17 cellular contexts compared by ENCODE assay signal in the genomic region with DNA sequence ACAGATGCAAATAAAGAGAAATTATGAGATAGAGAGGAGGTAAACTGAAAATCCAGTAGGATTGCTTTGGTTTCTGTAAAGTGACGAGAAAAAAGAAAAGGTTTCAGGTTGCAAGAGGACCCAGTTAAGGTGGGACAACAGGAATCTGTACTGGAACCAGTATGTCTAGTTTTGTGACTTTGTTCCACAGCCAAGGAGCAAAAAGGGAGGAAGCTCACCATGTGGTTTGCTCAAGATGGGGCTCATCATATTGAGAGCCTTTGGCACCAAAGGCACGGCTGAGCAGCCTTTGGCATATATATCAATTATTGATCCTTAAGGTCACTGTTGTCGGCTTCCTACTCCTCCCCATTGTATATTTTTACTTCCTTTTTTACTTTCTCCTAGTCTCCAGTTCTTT. TPM values are rescaled to one million over a fixed set of nuclear protein-coding genes. Genes with fewer than 3 reads are reported as not detected.
DNase-seq lines count a peak whose midpoint lies in the region.
"Had no signal": no experiment of that assay in that cellular context is flagged by ENCODE, and none has a peak within 500 bp of the region (broad histone marks: within the 10 kb centered on the region; RNA-seq: fewer than 3 reads in every experiment).

No MANE protein-coding gene starts in this region.

- H3K27me3 ChIP-seq in trophoblast cell (ENCODE audit: insufficient read depth, low read length) = no peaks in the 10 kb centered on the region
- H3K27me3 ChIP-seq: uterus had no signal

- no peak for DNase-seq in activated CD4-positive, alpha-beta memory T cell treated with anti-CD3 and anti-CD28 coated beads for 36 hours
- no peak for DNase-seq in activated CD4-positive, alpha-beta memory T cell treated with anti-CD3 and anti-CD28 coated beads, Interleukin-2, amount 10 ng/mL, durations not matched to agents 7 days and 5 days
- no peak for DNase-seq in epithelial cell of prostate (ENCODE audit: low read depth, low spot score)
- peak; percentile 27 to 77 for DNase-seq in trophoblast cell
- no peak for DNase-seq in AG08396 (ENCODE audit: low spot score)
- DNase-seq in NCI-H128 (lab: John Stamatoyannopoulos, UW; ENCODE audit: unreplicated experiment) = no peak
- DNase-seq in activated CD8-positive, alpha-beta memory T cell treated with anti-CD3 and anti-CD28 coated beads for 24 hours = no peak
- DNase-seq: amniotic stem cell; COR-L47; NCI-H1092 treated with DMSO at 0.1 percent for 48 hours; NCI-H2227 treated with DMSO at 0.1 percent for 48 hours; stimulated activated naive CD8-positive, alpha-beta T cell treated with anti-CD3 and anti-CD28 coated beads, Interleukin-15, amount 100 ng/mL, for 72 hours; uterus had no signal

- H3K4me1 Mint-ChIP-seq in activated CD4-positive, alpha-beta memory T cell treated with anti-CD3 and anti-CD28 coated beads for 36 hours (ENCODE audit: low read depth) = peaks cover 38% of the 10 kb centered on the region
- H3K4me1 Mint-ChIP-seq in activated CD4-positive, alpha-beta memory T cell treated with anti-CD3 and anti-CD28 coated beads, Interleukin-2, amount 10 ng/mL, durations not matched to agents 7 days and 5 days = peaks cover 51% of the 10 kb centered on the region
- H3K4me1 Mint-ChIP-seq in IgD-negative memory B cell = peaks cover 35 to 38% (median 37%) of the 10 kb centered on the region in 3 donors

- no peak overlapping the region for H2AFZ ChIP-seq in trophoblast cell (ENCODE audit: insufficient read depth, low read length, poor library complexity)

- H3K23ac ChIP-seq in trophoblast cell (ENCODE audit: low read length) = no peak overlapping the region

- no CpG with 5 or more reads among the region's 3 CpGs for WGBS in trophoblast cell (ENCODE audit: extremely low coverage, insufficient coverage, insufficient read length)

- H3K36me3 ChIP-seq in trophoblast cell (ENCODE audit: control insufficient read depth in 1 of 2, insufficient read depth in 2 of 2, low read length in 2 of 2) = peaks cover 4 to 6% of the 10 kb centered on the region in 2 experiments
- H3K36me3 ChIP-seq: uterus had no signal

- H4K91ac ChIP-seq in trophoblast cell (ENCODE audit: low read depth, low read length) = no peak overlapping the region

- no peak overlapping the region for H4K12ac ChIP-seq in trophoblast cell (ENCODE audit: low read depth, low read length)

- peak overlapping the region; percentile 40 for H3K27ac ChIP-seq in epithelial cell of prostate
- peak overlapping the region; percentile 84 for H3K27ac ChIP-seq in trophoblast cell (ENCODE audit: low read depth, low read length)

- H3K36me3 Mint-ChIP-seq in activated CD4-positive, alpha-beta memory T cell treated with anti-CD3 and anti-CD28 coated beads for 36 hours = peaks cover 20% of the 10 kb centered on the region
- H3K36me3 Mint-ChIP-seq in activated CD4-positive, alpha-beta memory T cell treated with anti-CD3 and anti-CD28 coated beads, Interleukin-2, amount 10 ng/mL, durations not matched to agents 7 days and 5 days (ENCODE audit: low read depth) = peaks cover 25% of the 10 kb centered on the region
- no peaks in the 10 kb centered on the region for H3K36me3 Mint-ChIP-seq in IgD-negative memory B cell

- H3K79me1 ChIP-seq in trophoblast cell (ENCODE audit: low read length) = peaks cover 10% of the 10 kb centered on the region

- no peaks in the 10 kb centered on the region for H3K9me3 ChIP-seq in trophoblast cell (ENCODE audit: insufficient read depth, low read depth, low read length)
- H3K9me3 ChIP-seq: mucosa of descending colon, uterus had no signal

- H3K4me2 ChIP-seq in trophoblast cell (ENCODE audit: low read length) = peak overlapping the region; percentile 14

- no peak overlapping the region for H4K8ac ChIP-seq in trophoblast cell (ENCODE audit: low read depth, low read length)

- peak overlapping the region; percentile 96 for H3K27ac Mint-ChIP-seq in activated CD4-positive, alpha-beta memory T cell treated with anti-CD3 and anti-CD28 coated beads for 36 hours
- H3K27ac Mint-ChIP-seq in activated CD4-positive, alpha-beta memory T cell treated with anti-CD3 and anti-CD28 coated beads, Interleukin-2, amount 10 ng/mL, durations not matched to agents 7 days and 5 days = no peak overlapping the region
- peak overlapping the region; percentile 40 to 80 (median 64) for H3K27ac Mint-ChIP-seq in IgD-negative memory B cell

- no peak overlapping the region for H3K4ac ChIP-seq in trophoblast cell (ENCODE audit: low read depth, low read length)

- peak overlapping the region; percentile 21 for H2BK120ac ChIP-seq in trophoblast cell (ENCODE audit: insufficient read depth, low read length, poor library complexity)

- no peak overlapping the region for H3K4me3 Mint-ChIP-seq in activated CD4-positive, alpha-beta memory T cell treated with anti-CD3 and anti-CD28 coated beads for 36 hours
- H3K4me3 Mint-ChIP-seq in activated CD4-positive, alpha-beta memory T cell treated with anti-CD3 and anti-CD28 coated beads, Interleukin-2, amount 10 ng/mL, durations not matched to agents 7 days and 5 days = no peak overlapping the region
- H3K4me3 Mint-ChIP-seq in IgD-negative memory B cell = peak overlapping the region in 3 of 4 donors; percentile 18 to 92 (median 50)
- H3K4me3 Mint-ChIP-seq: stimulated activated naive CD8-positive, alpha-beta T cell treated with anti-CD3 and anti-CD28 coated beads, Interleukin-15, amount 100 ng/mL, for 72 hours had no signal

- no peaks in the 10 kb centered on the region for H3K9me3 Mint-ChIP-seq in activated CD4-positive, alpha-beta memory T cell treated with anti-CD3 and anti-CD28 coated beads for 36 hours
- no peaks in the 10 kb centered on the region for H3K9me3 Mint-ChIP-seq in activated CD4-positive, alpha-beta memory T cell treated with anti-CD3 and anti-CD28 coated beads, Interleukin-2, amount 10 ng/mL, durations not matched to agents 7 days and 5 days
- H3K9me3 Mint-ChIP-seq in IgD-negative memory B cell = no peaks in the 10 kb centered on the region
- H3K9me3 Mint-ChIP-seq: stimulated activated naive CD8-positive, alpha-beta T cell treated with anti-CD3 and anti-CD28 coated beads, Interleukin-15, amount 100 ng/mL, for 72 hours; T-helper 1 cell treated with Interleukin-12 subunit alpha and Interleukin-12 subunit beta and Interleukin-4 antibody, amounts not matched to agents 30 μg/mL and 1 μg/mL, for 36 hours had no signal

- no peaks in the 10 kb centered on the region for H3K27me3 Mint-ChIP-seq in activated CD4-positive, alpha-beta memory T cell treated with anti-CD3 and anti-CD28 coated beads for 36 hours
- H3K27me3 Mint-ChIP-seq in activated CD4-positive, alpha-beta memory T cell treated with anti-CD3 and anti-CD28 coated beads, Interleukin-2, amount 10 ng/mL, durations not matched to agents 7 days and 5 days = no peaks in the 10 kb centered on the region
- H3K27me3 Mint-ChIP-seq in IgD-negative memory B cell = no peaks in the 10 kb centered on the region
- H3K27me3 Mint-ChIP-seq: stimulated activated naive CD8-positive, alpha-beta T cell treated with anti-CD3 and anti-CD28 coated beads, Interleukin-15, amount 100 ng/mL, for 72 hours had no signal

- H2BK12ac ChIP-seq in trophoblast cell (ENCODE audit: low read length) = no peak overlapping the region

- H3K18ac ChIP-seq in trophoblast cell (ENCODE audit: low read length) = no peak overlapping the region

- no peak overlapping the region for H2AK5ac ChIP-seq in trophoblast cell (ENCODE audit: low read length)

- no peak overlapping the region for H3K4me3 ChIP-seq in trophoblast cell (ENCODE audit: low read depth, low read length)
- H3K4me3 ChIP-seq: mucosa of descending colon, uterus had no signal

- POLR2A ChIA-PET in activated CD4-positive, alpha-beta memory T cell treated with anti-CD3 and anti-CD28 coated beads for 36 hours (lab: Charles Lee) = interaction anchor here (0.7 kb wide), 1 partner anchor 194 kb away, joined by 3 read pairs; no protein-coding TSS in a partner anchor
- POLR2A ChIA-PET in activated CD4-positive, alpha-beta memory T cell treated with anti-CD3 and anti-CD28 coated beads, Interleukin-2, amount 10 ng/mL, durations not matched to agents 7 days and 5 days (lab: Charles Lee) = interaction anchor here (1.2 to 2.9 kb wide), 4 partner anchors 9 to 40 kb away, joined by 4 to 12 read pairs (median 4); no protein-coding TSS in a partner anchor

- peaks cover 22 to 26% of the 10 kb centered on the region in 2 experiments for H3K4me1 ChIP-seq in trophoblast cell (ENCODE audit: control insufficient read depth in 1 of 2, insufficient read depth in 2 of 2, low read length in 2 of 2)

- peaks cover 9% of the 10 kb centered on the region for H3K79me2 ChIP-seq in trophoblast cell (ENCODE audit: control insufficient read depth, insufficient read depth, low read length, poor library complexity)

- intact Hi-C loops in activated CD4-positive, alpha-beta memory T cell treated with anti-CD3 and anti-CD28 coated beads for 36 hours (cut with micrococcal nuclease) = no loop called here

- H2BK5ac ChIP-seq in trophoblast cell (ENCODE audit: low read depth, low read length, poor library complexity) = peak overlapping the region; percentile 87

- CTCF ChIA-PET in activated CD4-positive, alpha-beta memory T cell treated with anti-CD3 and anti-CD28 coated beads for 36 hours (lab: Charles Lee) = interaction anchor here (0.9 to 2.7 kb wide), 5 partner anchors 8 to 223 kb away, joined by 3 to 34 read pairs (median 6); no protein-coding TSS in a partner anchor
- CTCF ChIA-PET in activated CD4-positive, alpha-beta memory T cell treated with anti-CD3 and anti-CD28 coated beads, Interleukin-2, amount 10 ng/mL, durations not matched to agents 7 days and 5 days (lab: Charles Lee) = interaction anchor here (2.3 to 3.5 kb wide), 2 partner anchors 9 to 13 kb away, joined by 14 to 19 read pairs; no protein-coding TSS in a partner anchor

- H3K14ac ChIP-seq in trophoblast cell (ENCODE audit: low read length) = no peak overlapping the region

- H3K9ac ChIP-seq in trophoblast cell (ENCODE audit: low read length) = no peak overlapping the region

RNA-seq across cellular contexts. Expression of a gene that starts 1.8 kb away (rescaled TPM):
- 10 to 100 TPM; 60.2 to 63.5 TPM for total RNA-seq in activated CD4-positive, alpha-beta memory T cell treated with anti-CD3 and anti-CD28 coated beads for 36 hours
- 10 to 100 TPM; 73.3 to 76.3 TPM for total RNA-seq in activated CD4-positive, alpha-beta memory T cell treated with anti-CD3 and anti-CD28 coated beads, Interleukin-2, amount 10 ng/mL, durations not matched to agents 7 days and 5 days
- 4.3 TPM for polyA plus RNA-seq in IgD-negative memory B cell
- polyA plus RNA-seq in trophoblast cell (2013) = 33.2 and 34.4 TPM in 2 replicates

RNA-seq across cellular contexts. Expression of a gene that starts 37.0 kb away (rescaled TPM):
- 10 to 100 TPM; 15.1 to 15.3 TPM for total RNA-seq in activated CD4-positive, alpha-beta memory T cell treated with anti-CD3 and anti-CD28 coated beads for 36 hours
- total RNA-seq in activated CD4-positive, alpha-beta memory T cell treated with anti-CD3 and anti-CD28 coated beads, Interleukin-2, amount 10 ng/mL, durations not matched to agents 7 days and 5 days = 10 to 100 TPM; 16.6 to 16.9 TPM
- 10.6 TPM for polyA plus RNA-seq in IgD-negative memory B cell
- polyA plus RNA-seq in trophoblast cell (2013) = 6.1 and 6.5 TPM in 2 replicates

RNA-seq across cellular contexts. Expression of a gene that starts 38.2 kb away (rescaled TPM):
- 1 to 10 TPM in 1 of 2 experiments, under 1 TPM in 1; 0.95 to 1.5 TPM for total RNA-seq in activated CD4-positive, alpha-beta memory T cell treated with anti-CD3 and anti-CD28 coated beads for 36 hours
- 1 to 10 TPM; 4.9 to 5.0 TPM for total RNA-seq in activated CD4-positive, alpha-beta memory T cell treated with anti-CD3 and anti-CD28 coated beads, Interleukin-2, amount 10 ng/mL, durations not matched to agents 7 days and 5 days
- not detected for polyA plus RNA-seq in IgD-negative memory B cell
- polyA plus RNA-seq in trophoblast cell (2013) = 45.3 and 46.7 TPM in 2 replicates
- total RNA-seq: Right ventricle myocardium inferior had no signal

Comparison
In these comparisons a context has a peak if more than half of its experiments do, and no peak if none do; other contexts are left out.
1. DNase-seq: peak in trophoblast cell (2 of 2); none in activated CD4-positive, alpha-beta memory T cell treated with anti-CD3 and anti-CD28 coated beads for 36 hours (single experiment), activated CD4-positive, alpha-beta memory T cell treated with anti-CD3 and anti-CD28 coated beads, Interleukin-2, amount 10 ng/mL, durations not matched to agents 7 days and 5 days (single experiment), epithelial cell of prostate (single experiment), AG08396 (single experiment), NCI-H128 (single experiment) and activated CD8-positive, alpha-beta memory T cell treated with anti-CD3 and anti-CD28 coated beads for 24 hours (single experiment).
2. H3K4me3 Mint-ChIP-seq: peak in IgD-negative memory B cell (3 of 4); none in activated CD4-positive, alpha-beta memory T cell treated with anti-CD3 and anti-CD28 coated beads for 36 hours (single experiment) and activated CD4-positive, alpha-beta memory T cell treated with anti-CD3 and anti-CD28 coated beads, Interleukin-2, amount 10 ng/mL, durations not matched to agents 7 days and 5 days (single experiment).